Comparison of ENCODE assay signal across 15 cellular contexts in the genomic region with DNA sequence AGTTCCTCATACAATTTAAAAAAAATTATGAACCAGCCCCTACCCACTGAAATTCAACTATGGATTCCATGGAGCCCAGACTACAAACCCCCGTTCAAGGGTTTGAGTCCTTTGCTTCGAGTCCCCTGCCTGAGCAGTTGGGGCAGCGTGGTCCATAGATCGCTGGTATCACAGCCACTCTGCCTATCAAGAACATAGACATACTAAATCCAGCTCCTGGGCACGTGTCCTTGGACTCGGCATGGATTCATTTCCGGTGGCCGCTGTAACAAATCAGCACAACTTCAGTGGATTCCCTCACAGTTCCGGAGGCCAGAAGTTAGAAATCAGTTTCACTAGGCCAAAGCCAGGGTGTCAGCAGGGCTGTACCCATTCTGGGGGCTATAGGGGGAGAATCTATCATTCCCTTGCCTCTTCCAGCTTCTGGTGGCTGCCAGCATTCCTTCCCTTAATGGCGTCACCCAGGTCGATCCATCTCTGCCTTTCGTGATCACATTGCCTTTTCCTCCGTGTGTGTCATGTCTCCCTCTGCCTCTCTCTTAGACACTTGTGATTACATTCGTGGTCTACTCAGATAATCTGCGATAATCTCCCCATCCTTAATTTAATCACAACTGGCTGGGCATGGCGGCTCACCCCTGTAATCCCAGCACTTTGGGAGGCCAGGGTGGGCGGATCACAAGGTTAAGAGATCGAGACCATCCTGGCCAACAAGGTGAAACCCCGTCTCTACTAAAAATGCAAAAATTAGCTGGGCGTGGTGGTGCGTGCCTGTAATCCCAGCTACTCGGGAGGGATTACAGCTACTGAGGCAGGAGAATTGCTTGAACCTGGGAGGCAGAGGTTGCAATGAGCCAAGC. TPM values are rescaled to one million over a fixed set of nuclear protein-coding genes. Genes with fewer than 3 reads are reported as not detected.
DNase-seq lines count a peak whose midpoint lies in the region; ATAC-seq and TF ChIP-seq lines count a peak whose summit lies in the region.
"Had no signal": no experiment of that assay in that cellular context is flagged by ENCODE, and none has a peak within 500 bp of the region (broad histone marks: within the 10 kb centered on the region; RNA-seq: fewer than 3 reads in every experiment).

No MANE protein-coding gene starts in this region.

- intact Hi-C loops in right cardiac atrium (cut with DNase I): no loop called here

- H3K36me3 ChIP-seq in right atrium auricular region: peaks cover 19% of the 10 kb centered on the region
- H3K36me3 ChIP-seq in SK-N-MC (ENCODE audit: insufficient read depth, low read length): peaks cover 27% of the 10 kb centered on the region

- H3K9me3 Mint-ChIP-seq in nephron progenitor cell: no peaks in the 10 kb centered on the region
- H3K9me3 Mint-ChIP-seq: CD8-positive, alpha-beta T cell had no signal

- no peak overlapping the region for H3K4me3 Mint-ChIP-seq in nephron progenitor cell
- H3K4me3 Mint-ChIP-seq: B cell; CD8-positive, alpha-beta T cell had no signal

- H3K36me3 Mint-ChIP-seq in nephron progenitor cell (ENCODE audit: low read depth): peaks cover 37% of the 10 kb centered on the region

- no peak for TF ChIP-seq CTCF in right atrium auricular region (IDR thresholded peaks at IDR 0.05)
- TF ChIP-seq CTCF in nephron progenitor cell (IDR thresholded peaks at IDR 0.05): no peak

- peak; percentile 48 for DNase-seq in right atrium auricular region (ENCODE audit: low spot score)
- no peak for DNase-seq in right cardiac atrium
- DNase-seq in SK-N-MC (ENCODE audit: low read depth, low spot score): no peak
- DNase-seq in nephron progenitor cell: no peak
- no peak for DNase-seq in NCI-H69 (lab: John Stamatoyannopoulos, UW)
- DNase-seq in NCI-H2227 (lab: John Stamatoyannopoulos, UW; ENCODE audit: unreplicated experiment): no peak
- no peak for DNase-seq in NCI-H1930 (lab: John Stamatoyannopoulos, UW)
- DNase-seq: CD8-positive, alpha-beta T cell; KG1; NCI-H1436 treated with DMSO at 0.1 percent for 48 hours; NCI-H2227 treated with DMSO at 0.1 percent for 48 hours; NCI-H524; SHP77 treated with DMSO at 0.1 percent for 48 hours had no signal

- H3K27me3 ChIP-seq in right atrium auricular region: no peaks in the 10 kb centered on the region
- no peaks in the 10 kb centered on the region for H3K27me3 ChIP-seq in right cardiac atrium (ENCODE audit: control insufficient read depth, insufficient read depth)

- no peak overlapping the region for H3K9ac ChIP-seq in SK-N-MC (ENCODE audit: insufficient read length)

- peak overlapping the region; percentile 89 for H3K27ac Mint-ChIP-seq in nephron progenitor cell
- H3K27ac Mint-ChIP-seq: B cell; CD8-positive, alpha-beta T cell had no signal

- 91% methylated on average over 22 of the region's 22 CpGs for WGBS in right cardiac atrium

- H3K27ac ChIP-seq in right atrium auricular region: no peak overlapping the region
- no peak overlapping the region for H3K27ac ChIP-seq in right cardiac atrium (ENCODE audit: low read length)
- peak overlapping the region; percentile 44; the same call in 1 of the 2 replicates for H3K27ac ChIP-seq in SK-N-MC

- peaks cover 0 to 18% of the 10 kb centered on the region in 2 donors for H3K4me1 ChIP-seq in right atrium auricular region
- peaks cover 4% of the 10 kb centered on the region for H3K4me1 ChIP-seq in right cardiac atrium (ENCODE audit: control insufficient read depth, insufficient read depth, low read length)

- H3K27me3 Mint-ChIP-seq in nephron progenitor cell (ENCODE audit: low read depth, poor library complexity): no peaks in the 10 kb centered on the region
- H3K27me3 Mint-ChIP-seq: B cell had no signal

- no peak overlapping the region for H3K4me3 ChIP-seq in right atrium auricular region
- no peak overlapping the region for H3K4me3 ChIP-seq in right cardiac atrium (ENCODE audit: low read length)
- no peak overlapping the region for H3K4me3 ChIP-seq in SK-N-MC

- no peaks in the 10 kb centered on the region for H3K9me3 ChIP-seq in right atrium auricular region
- no peaks in the 10 kb centered on the region for H3K9me3 ChIP-seq in right cardiac atrium (ENCODE audit: control insufficient read depth, low read length)
- H3K9me3 ChIP-seq in SK-N-MC (ENCODE audit: low read depth, low read length): no peaks in the 10 kb centered on the region

- ATAC-seq in right cardiac atrium: no peak
- ATAC-seq: CD8-positive, alpha-beta T cell; HCT116 had no signal

- H3K4me1 Mint-ChIP-seq in nephron progenitor cell: peaks cover 4% of the 10 kb centered on the region

RNA-seq across cellular contexts. Expression of gene TMEM44, which starts 4.6 kb away (rescaled TPM):
- 1 to 10 TPM; 5.9 to 6.4 TPM for total RNA-seq in right atrium auricular region
- total RNA-seq in right cardiac atrium: 10 to 100 TPM in 1 of 4 donors, 1 to 10 TPM in 3; 5.1 to 11.3 (median 8.5) TPM
- polyA plus RNA-seq in right cardiac atrium: 7.6 TPM

RNA-seq across cellular contexts. Expression of gene LSG1, which starts 34.2 kb away (rescaled TPM):
- total RNA-seq in right atrium auricular region (10 to 100 TPM; 15.1 to 20.5 TPM), right cardiac atrium (10 to 100 TPM; 15.8 to 23.4 (median 18.9) TPM)
- 12.1 TPM for polyA plus RNA-seq in right cardiac atrium

RNA-seq across cellular contexts. Expression of gene FAM43A, which starts 47.9 kb away (rescaled TPM):
- 10 to 100 TPM; 10.9 to 12.5 TPM for total RNA-seq in right atrium auricular region
- total RNA-seq in right cardiac atrium: 1 to 10 TPM; 4.5 to 8.6 (median 6.5) TPM
- polyA plus RNA-seq in right cardiac atrium: 8.8 TPM
